In genomic region chr16:68843482-68844210, GRCh38 we compare ENCODE assay signal across 8 cellular contexts. TPM values are rescaled to one million over a fixed set of nuclear protein-coding genes. Genes with fewer than 3 reads are reported as not detected.
DNase-seq lines count a peak whose midpoint lies in the region; ATAC-seq and TF ChIP-seq lines count a peak whose summit lies in the region.

Gene TANGO6 (plus strand): TSS chr16:68843531. CDS start chr16:68843618, 87 bp downstream.

- POLR2A ChIA-PET in naive thymus-derived CD8-positive, alpha-beta T cell (lab: Charles Lee) = interaction anchor here (0.5 to 1.8 kb wide), 8 partner anchors 26 to 804 kb away, joined by 3 to 5 read pairs (median 3); partner anchors contain the start of gene ZFP90

- H3K9me2 ChIP-seq in Karpas-422 (replicated peaks; ENCODE audit: insufficient read depth, low read length) = no peaks in the 10 kb centered on the region

- H3K79me2 ChIP-seq in DND-41 (ENCODE audit: insufficient read depth, low read length) = peaks cover 25% of the 10 kb centered on the region
- H3K79me2 ChIP-seq in Karpas-422 (ENCODE audit: low read length) = peaks cover 39% of the 10 kb centered on the region

- no peaks in the 10 kb centered on the region for H4K20me1 ChIP-seq in DND-41 (ENCODE audit: insufficient read depth, low read length)
- H4K20me1 ChIP-seq in Karpas-422 (ENCODE audit: insufficient read depth, low read depth, low read length) = no peaks in the 10 kb centered on the region

- H3K4me2 ChIP-seq in DND-41 (ENCODE audit: insufficient read depth, low read length) (peak within 1 kb of the TSS; percentile 87), Karpas-422 (ENCODE audit: low read depth, low read length, poor library complexity, severe bottlenecking) (peak within 1 kb of the TSS; percentile 73)

- H3K4me1 ChIP-seq in DND-41 (ENCODE audit: insufficient read depth, low read length) (peaks cover 23% of the 10 kb centered on the region), Karpas-422 (ENCODE audit: low read length) (peaks cover 14% of the 10 kb centered on the region)

- no peaks in the 10 kb centered on the region for H3K27me3 ChIP-seq in DND-41 (ENCODE audit: insufficient read depth, low read length, poor library complexity)
- no peaks in the 10 kb centered on the region for H3K27me3 ChIP-seq in Karpas-422 (ENCODE audit: low read length)

- H3K27me3 Mint-ChIP-seq in activated T-helper 1 cell treated with anti-CD3 and anti-CD28 coated beads, Interleukin-12 subunit alpha, Interleukin-12 subunit beta, Interleukin-2, Interleukin-4 antibody, amounts not matched to agents 30 ng/mL and 10 ng/mL and 1 ng/mL, durations not matched to agents 14 hours and 24 hours and 36 hours (ENCODE audit: insufficient read depth) = no peaks in the 10 kb centered on the region
- no peaks in the 10 kb centered on the region for H3K27me3 Mint-ChIP-seq in naive thymus-derived CD8-positive, alpha-beta T cell

- H3K27ac ChIP-seq in DND-41 (ENCODE audit: low read length) (peak within 1 kb of the TSS; percentile 86), Karpas-422 (ENCODE audit: low read length) (peak within 1 kb of the TSS; percentile 63)

- H3K27ac Mint-ChIP-seq in activated T-helper 1 cell treated with anti-CD3 and anti-CD28 coated beads, Interleukin-12 subunit alpha, Interleukin-12 subunit beta, Interleukin-2, Interleukin-4 antibody, amounts not matched to agents 30 ng/mL and 10 ng/mL and 1 ng/mL, durations not matched to agents 14 hours and 24 hours and 36 hours = peak within 1 kb of the TSS; percentile 94
- peak within 1 kb of the TSS; percentile 77 to 95 (median 91) for H3K27ac Mint-ChIP-seq in naive thymus-derived CD8-positive, alpha-beta T cell

- H3K36me3 ChIP-seq in DND-41 (ENCODE audit: insufficient read depth, low read length) (no peaks in the 10 kb centered on the region), Karpas-422 (ENCODE audit: insufficient read depth, low read length) (no peaks in the 10 kb centered on the region)

- ATAC-seq in DND-41 (ENCODE audit: insufficient read depth, low read depth) = peak; percentile 88
- ATAC-seq in GM21825 (IDR thresholded peaks at IDR 0.05; ENCODE audit: unreplicated experiment) = peak; percentile 91
- peak; percentile 93 to 96 for ATAC-seq in naive thymus-derived CD8-positive, alpha-beta T cell

- H3K9me3 Mint-ChIP-seq in activated T-helper 1 cell treated with anti-CD3 and anti-CD28 coated beads, Interleukin-12 subunit alpha, Interleukin-12 subunit beta, Interleukin-2, Interleukin-4 antibody, amounts not matched to agents 30 ng/mL and 10 ng/mL and 1 ng/mL, durations not matched to agents 14 hours and 24 hours and 36 hours = no peaks in the 10 kb centered on the region
- H3K9me3 Mint-ChIP-seq in naive thymus-derived CD8-positive, alpha-beta T cell = no peaks in the 10 kb centered on the region

- intact Hi-C loops in activated T-helper 1 cell treated with anti-CD3 and anti-CD28 coated beads, Interleukin-12 subunit alpha, Interleukin-12 subunit beta, Interleukin-2, Interleukin-4 antibody, amounts not matched to agents 30 ng/mL and 10 ng/mL and 1 ng/mL, durations not matched to agents 14 hours and 24 hours and 36 hours (cut with micrococcal nuclease) = loop anchor here (1.0 to 2.0 kb wide), 8 partner anchors 63 to 468 kb away; partner anchors contain the start of genes CHTF8, UTP4 and VPS4A

- peaks cover 24% of the 10 kb centered on the region for H3K4me1 Mint-ChIP-seq in activated T-helper 1 cell treated with anti-CD3 and anti-CD28 coated beads, Interleukin-12 subunit alpha, Interleukin-12 subunit beta, Interleukin-2, Interleukin-4 antibody, amounts not matched to agents 30 ng/mL and 10 ng/mL and 1 ng/mL, durations not matched to agents 14 hours and 24 hours and 36 hours (ENCODE audit: low read depth)
- H3K4me1 Mint-ChIP-seq in naive thymus-derived CD8-positive, alpha-beta T cell = peaks cover 17 to 37% (median 33%) of the 10 kb centered on the region in 4 donors

- peak within 1 kb of the TSS; percentile 94 for H3K4me3 Mint-ChIP-seq in activated T-helper 1 cell treated with anti-CD3 and anti-CD28 coated beads, Interleukin-12 subunit alpha, Interleukin-12 subunit beta, Interleukin-2, Interleukin-4 antibody, amounts not matched to agents 30 ng/mL and 10 ng/mL and 1 ng/mL, durations not matched to agents 14 hours and 24 hours and 36 hours
- H3K4me3 Mint-ChIP-seq in naive thymus-derived CD8-positive, alpha-beta T cell = peak within 1 kb of the TSS; percentile 83 to 98 (median 92)

- DNase-seq in DND-41 = peak; percentile 93
- DNase-seq in Karpas-422 = peak; percentile 96
- DNase-seq in RPMI7951 (ENCODE audit: low read depth) = peak; percentile 74
- peak; percentile 87 for DNase-seq in activated T-helper 1 cell treated with anti-CD3 and anti-CD28 coated beads, Interleukin-12 subunit alpha, Interleukin-12 subunit beta, Interleukin-2, Interleukin-4 antibody, amounts not matched to agents 30 ng/mL and 10 ng/mL and 1 ng/mL, durations not matched to agents 14 hours and 24 hours and 36 hours (ENCODE audit: low spot score)
- peak; percentile 68 for DNase-seq in fibroblast of mammary gland (ENCODE audit: low read depth)
- DNase-seq in naive thymus-derived CD8-positive, alpha-beta T cell = peak; percentile 84 to 93 (median 91)
- peak; percentile 95 for DNase-seq in stimulated activated naive CD4-positive, alpha-beta T cell treated with Interleukin-2 at 50 U/mL for 16 hours (lab: John Stamatoyannopoulos, UW)

- TF ChIP-seq CTCF in DND-41 (IDR thresholded peaks at IDR 0.05; ENCODE audit: borderline replicate concordance, extremely low read depth, low read length, poor library complexity, severe bottlenecking) = peak; percentile 67
- TF ChIP-seq CTCF in fibroblast of mammary gland (conservative IDR thresholded peaks at IDR 0.05; ENCODE audit: control insufficient read depth, insufficient read depth, low read depth, low read length) = peak; percentile 16

- H3K4me3 ChIP-seq in DND-41 (ENCODE audit: low read depth in 1 of 2, low read length in 2 of 2) (peak within 1 kb of the TSS; percentile 54 to 75), Karpas-422 (ENCODE audit: low read length) (peak within 1 kb of the TSS; percentile 87), fibroblast of mammary gland (ENCODE audit: control insufficient read depth, low read depth, low read length) (peak within 1 kb of the TSS; percentile 88)

- peak within 1 kb of the TSS; percentile 95 for H2AFZ ChIP-seq in DND-41 (ENCODE audit: low read depth, low read length)
- H2AFZ ChIP-seq in Karpas-422 (ENCODE audit: low read length) = peak within 1 kb of the TSS; percentile 94

- peaks cover 2% of the 10 kb centered on the region for H3K36me3 Mint-ChIP-seq in activated T-helper 1 cell treated with anti-CD3 and anti-CD28 coated beads, Interleukin-12 subunit alpha, Interleukin-12 subunit beta, Interleukin-2, Interleukin-4 antibody, amounts not matched to agents 30 ng/mL and 10 ng/mL and 1 ng/mL, durations not matched to agents 14 hours and 24 hours and 36 hours (ENCODE audit: low read depth)
- H3K36me3 Mint-ChIP-seq in naive thymus-derived CD8-positive, alpha-beta T cell = peaks cover 0 to 6% (median 0%) of the 10 kb centered on the region in 3 donors

- H3K9me3 ChIP-seq in DND-41 (ENCODE audit: insufficient read depth, low read length, severe bottlenecking) (no peaks in the 10 kb centered on the region), Karpas-422 (ENCODE audit: low read length) (no peaks in the 10 kb centered on the region)

- H3K9ac ChIP-seq in DND-41 (ENCODE audit: low read depth, low read length) (peak within 1 kb of the TSS; percentile 73), Karpas-422 (ENCODE audit: low read length) (peak within 1 kb of the TSS; percentile 90)

RNA-seq across cellular contexts. Expression of gene TANGO6, which starts in this region (rescaled TPM):
- total RNA-seq in Karpas-422 (2014; rRNA removed; shearing (Covaris generic); ENCODE audit: low replicate concordance) = 10.3 and 21.8 TPM in 2 replicates
- 11.3 and 11.5 TPM in 2 replicates for total RNA-seq in RPMI7951 (2014; rRNA removed; shearing (Covaris generic))
- total RNA-seq in activated T-helper 1 cell treated with anti-CD3 and anti-CD28 coated beads, Interleukin-12 subunit alpha, Interleukin-12 subunit beta, Interleukin-2, Interleukin-4 antibody, amounts not matched to agents 30 ng/mL and 10 ng/mL and 1 ng/mL, durations not matched to agents 14 hours and 24 hours and 36 hours = 34.1 and 35.5 TPM in 2 replicates
- 10 to 100 TPM; 33.7 to 34.8 TPM for total RNA-seq in naive thymus-derived CD8-positive, alpha-beta T cell
- polyA plus RNA-seq in naive thymus-derived CD8-positive, alpha-beta T cell = 10 to 100 TPM; 12.7 to 16.1 (median 15.0) TPM

Comparison
In these comparisons a context has a peak if more than half of its experiments do, and no peak if none do; other contexts are left out.
1. Peak in every context shown above with its lines: DNase-seq, ATAC-seq, H3K4me3 ChIP-seq and H3K27ac ChIP-seq.